ENCODE assay signal across 23 cellular contexts in the genomic region with DNA sequence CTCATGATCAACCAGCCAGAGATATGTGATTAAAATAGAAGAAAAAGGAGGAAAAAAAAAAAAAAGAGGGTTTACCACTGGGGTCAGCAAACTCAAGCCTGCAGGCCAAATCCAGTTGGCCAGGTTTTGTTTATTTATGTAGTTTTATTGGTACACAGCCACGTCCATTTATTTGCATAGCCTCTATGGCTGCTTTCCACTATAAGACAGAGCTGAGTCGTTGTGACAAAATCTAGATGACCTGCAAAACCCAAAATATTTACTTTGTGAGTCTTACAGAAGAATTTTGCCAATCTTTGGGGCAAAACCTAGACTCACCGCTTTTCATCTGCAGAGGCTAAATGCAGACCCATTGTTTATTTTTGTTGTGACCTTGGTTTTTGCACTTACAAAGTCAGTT.
A peak's percentile ranks its signal among the peaks of the same experiment; 100 is the strongest.
DNase-seq lines count a peak whose midpoint lies in the region; ATAC-seq, FAIRE-seq and TF ChIP-seq lines count a peak whose summit lies in the region.
"Had no signal": no experiment of that assay in that cellular context is flagged by ENCODE, and none has a peak within 500 bp of the region (broad histone marks: within the 10 kb centered on the region; RNA-seq: fewer than 3 reads in every experiment).

No MANE protein-coding gene starts in this region.

- no peaks in the 10 kb centered on the region for H3K4me1 ChIP-seq in GM23248 (ENCODE audit: insufficient read depth)
- H3K4me1 ChIP-seq: A549 had no signal

- no peak overlapping the region for H3K4me3 ChIP-seq in BJ (ENCODE audit: low read depth, low read length)
- H3K4me3 ChIP-seq in GM23248, result no peak overlapping the region
- no peak overlapping the region for H3K4me3 ChIP-seq in foreskin fibroblast (ENCODE audit: low read depth in 1 of 2, low read length in 2 of 2)
- no peak overlapping the region for H3K4me3 ChIP-seq in MG63
- H3K4me3 ChIP-seq: A549 had no signal

- DNase-seq in BJ (ENCODE audit: low read depth) (peak; percentile 9), GM23248 (peak; percentile 4), RCC 7860 (ENCODE audit: low spot score) (peak; percentile 3), foreskin fibroblast (peak; percentile 16 to 45), H4 (ENCODE audit: low spot score) (no peak), HTR-8/SVneo (ENCODE audit: insufficient read length, low spot score) (no peak), MG63 (no peak)
- DNase-seq: C1 segment of cervical spinal cord; CD8-positive, alpha-beta T cell; GDM1; H7; KG1; MV-4-11; NCI-H1105 treated with DMSO at 0.1 percent for 48 hours; NCI-H2081; NCI-H2171; NCI-H345; NCI-H524; NCI-H774; Right ventricle myocardium superior had no signal

- H4K20me1 ChIP-seq in GM23248 (ENCODE audit: insufficient read depth), result no peaks in the 10 kb centered on the region

- H3K27ac Mint-ChIP-seq in stimulated activated memory B cell treated with anti-CD40 and anti-IgM and Interleukin-4, amounts not matched to agents 10 μg/mL and 1 μg/mL and 100 μg/mL, for 72 hours, result no peak overlapping the region
- H3K27ac Mint-ChIP-seq: CD8-positive, alpha-beta T cell had no signal

- WGBS in GM23248 (ENCODE audit: low coverage in 1 of 2, low lambda C conversion rate in 2 of 2, missing lambda C conversion rate in 2 of 2), 2 experiments, result 35 to 49% methylated on average over 3 of the region's 3 CpGs

- CTCF ChIA-PET in BJ (lab: Yijun Ruan, JAX), result interaction anchor here (0.5 to 1.5 kb wide), 5 partner anchors 15 to 487 kb away, joined by 3 to 5 read pairs (median 3); no protein-coding TSS in a partner anchor

- no peak overlapping the region for H2AFZ ChIP-seq in GM23248

- no peaks in the 10 kb centered on the region for H3K9me3 ChIP-seq in GM23248 (ENCODE audit: low read depth)
- no peaks in the 10 kb centered on the region for H3K9me3 ChIP-seq in MG63
- H3K9me3 ChIP-seq: A549 had no signal

- no peaks in the 10 kb centered on the region for H3F3A ChIP-seq in GM23248 (ENCODE audit: insufficient read depth)

- no peak overlapping the region for H3K27ac ChIP-seq in GM23248
- H3K27ac ChIP-seq: A549 had no signal

- no peak overlapping the region for H3K9ac ChIP-seq in GM23248

- H3K36me3 ChIP-seq in BJ (ENCODE audit: control insufficient read depth, insufficient read depth, low read length) (no peaks in the 10 kb centered on the region), GM23248 (ENCODE audit: low read depth) (no peaks in the 10 kb centered on the region), MG63 (no peaks in the 10 kb centered on the region)

- H3K9me3 Mint-ChIP-seq in stimulated activated memory B cell treated with anti-CD40 and anti-IgM and Interleukin-4, amounts not matched to agents 10 μg/mL and 1 μg/mL and 100 μg/mL, for 72 hours, result no peaks in the 10 kb centered on the region

- no peaks in the 10 kb centered on the region for H3K79me2 ChIP-seq in GM23248 (ENCODE audit: insufficient read depth)

- no peaks in the 10 kb centered on the region for H3K4me1 Mint-ChIP-seq in stimulated activated memory B cell treated with anti-CD40 and anti-IgM and Interleukin-4, amounts not matched to agents 10 μg/mL and 1 μg/mL and 100 μg/mL, for 72 hours

- H3K4me2 ChIP-seq in GM23248 (ENCODE audit: unreplicated experiment), result no peak overlapping the region
- H3K4me2 ChIP-seq: A549 had no signal

- TF ChIP-seq CTCF in BJ (IDR thresholded peaks at IDR 0.05; ENCODE audit: insufficient read depth, low read depth, low read length), result no peak
- TF ChIP-seq CTCF in foreskin fibroblast (IDR thresholded peaks at IDR 0.05; ENCODE audit: low read depth, low read length), result no peak

- H3K27me3 Mint-ChIP-seq in stimulated activated memory B cell treated with anti-CD40 and anti-IgM and Interleukin-4, amounts not matched to agents 10 μg/mL and 1 μg/mL and 100 μg/mL, for 72 hours, result peaks cover 26% of the 10 kb centered on the region

- POLR2A ChIA-PET in BJ (lab: Charles Lee), result interaction anchor here (0.6 kb wide), 1 partner anchor 73 kb away, joined by 3 read pairs; no protein-coding TSS in a partner anchor

- H3K9me2 ChIP-seq in GM23248 (ENCODE audit: insufficient read depth), result no peaks in the 10 kb centered on the region

- FAIRE-seq in RCC 7860 (lab: Jason Lieb, UNC), result no peak
- no peak for FAIRE-seq in HTR-8/SVneo (lab: Jason Lieb, UNC)
- FAIRE-seq: A549, GM19239 had no signal

- no peak overlapping the region for H3K4me3 Mint-ChIP-seq in stimulated activated memory B cell treated with anti-CD40 and anti-IgM and Interleukin-4, amounts not matched to agents 10 μg/mL and 1 μg/mL and 100 μg/mL, for 72 hours
- H3K4me3 Mint-ChIP-seq: CD8-positive, alpha-beta T cell had no signal

- no peak for ATAC-seq in stimulated activated memory B cell treated with anti-CD40 and anti-IgM and Interleukin-4, amounts not matched to agents 10 μg/mL and 1 μg/mL and 100 μg/mL, for 72 hours
- ATAC-seq: A549; CD8-positive, alpha-beta T cell had no signal

- in situ Hi-C loops in GM23248 (cut with MboI), result no loop called here

- no peaks in the 10 kb centered on the region for H3K36me3 Mint-ChIP-seq in stimulated activated memory B cell treated with anti-CD40 and anti-IgM and Interleukin-4, amounts not matched to agents 10 μg/mL and 1 μg/mL and 100 μg/mL, for 72 hours
- H3K36me3 Mint-ChIP-seq: CD8-positive, alpha-beta T cell had no signal

- H3K27me3 ChIP-seq in BJ (ENCODE audit: control insufficient read depth, insufficient read depth, low read length), result no peaks in the 10 kb centered on the region
- peaks cover 10% of the 10 kb centered on the region; the same call in 1 of the 2 replicates for H3K27me3 ChIP-seq in GM23248 (replicated peaks; ENCODE audit: insufficient read depth)
- no peaks in the 10 kb centered on the region for H3K27me3 ChIP-seq in MG63

Comparison
In these comparisons a context has a peak if more than half of its experiments do, and no peak if none do; other contexts are left out.
1. DNase-seq: peak in BJ (single experiment), GM23248 (single experiment), RCC 7860 (single experiment) and foreskin fibroblast (2 of 2); none in H4 (single experiment), HTR-8/SVneo (single experiment) and MG63 (single experiment).